In genomic region chr11:64859542-64860414, GRCh38 we compare ENCODE assay signal across 1 cellular context.
TF ChIP-seq lines count a peak whose summit lies in the region.

No MANE protein-coding gene starts in this region.

TF ChIP-seq in IMR-90, 13 proteins besides CTCF, POLR2A, EP300 and RAD21 (continued from another document):
- no peak for TF ChIP-seq USF2 (IDR thresholded peaks at IDR 0.05; ENCODE audit: low read depth, low read length)
- no peak for TF ChIP-seq MAFK (IDR thresholded peaks at IDR 0.05; ENCODE audit: low read depth, low read length)
- TF ChIP-seq ELK1 (IDR thresholded peaks at IDR 0.05; ENCODE audit: borderline replicate concordance, low read depth, low read length): no peak
